Comparison of ENCODE assay signal across 1 cellular context in genomic region chr15:80317389-80318169, GRCh38.
TF ChIP-seq lines count a peak whose summit lies in the region.

No MANE protein-coding gene starts in this region.

TF ChIP-seq in GM12878, 131 proteins besides CTCF, POLR2A, EP300 and RAD21 (continued from another document):
- TF ChIP-seq HSF1 (IDR thresholded peaks at IDR 0.05; ENCODE audit: low read depth, low read length), result no peak
- TF ChIP-seq RUNX3 (IDR thresholded peaks at IDR 0.05; ENCODE audit: low read length), result no peak
- TF ChIP-seq, protein P1, sequence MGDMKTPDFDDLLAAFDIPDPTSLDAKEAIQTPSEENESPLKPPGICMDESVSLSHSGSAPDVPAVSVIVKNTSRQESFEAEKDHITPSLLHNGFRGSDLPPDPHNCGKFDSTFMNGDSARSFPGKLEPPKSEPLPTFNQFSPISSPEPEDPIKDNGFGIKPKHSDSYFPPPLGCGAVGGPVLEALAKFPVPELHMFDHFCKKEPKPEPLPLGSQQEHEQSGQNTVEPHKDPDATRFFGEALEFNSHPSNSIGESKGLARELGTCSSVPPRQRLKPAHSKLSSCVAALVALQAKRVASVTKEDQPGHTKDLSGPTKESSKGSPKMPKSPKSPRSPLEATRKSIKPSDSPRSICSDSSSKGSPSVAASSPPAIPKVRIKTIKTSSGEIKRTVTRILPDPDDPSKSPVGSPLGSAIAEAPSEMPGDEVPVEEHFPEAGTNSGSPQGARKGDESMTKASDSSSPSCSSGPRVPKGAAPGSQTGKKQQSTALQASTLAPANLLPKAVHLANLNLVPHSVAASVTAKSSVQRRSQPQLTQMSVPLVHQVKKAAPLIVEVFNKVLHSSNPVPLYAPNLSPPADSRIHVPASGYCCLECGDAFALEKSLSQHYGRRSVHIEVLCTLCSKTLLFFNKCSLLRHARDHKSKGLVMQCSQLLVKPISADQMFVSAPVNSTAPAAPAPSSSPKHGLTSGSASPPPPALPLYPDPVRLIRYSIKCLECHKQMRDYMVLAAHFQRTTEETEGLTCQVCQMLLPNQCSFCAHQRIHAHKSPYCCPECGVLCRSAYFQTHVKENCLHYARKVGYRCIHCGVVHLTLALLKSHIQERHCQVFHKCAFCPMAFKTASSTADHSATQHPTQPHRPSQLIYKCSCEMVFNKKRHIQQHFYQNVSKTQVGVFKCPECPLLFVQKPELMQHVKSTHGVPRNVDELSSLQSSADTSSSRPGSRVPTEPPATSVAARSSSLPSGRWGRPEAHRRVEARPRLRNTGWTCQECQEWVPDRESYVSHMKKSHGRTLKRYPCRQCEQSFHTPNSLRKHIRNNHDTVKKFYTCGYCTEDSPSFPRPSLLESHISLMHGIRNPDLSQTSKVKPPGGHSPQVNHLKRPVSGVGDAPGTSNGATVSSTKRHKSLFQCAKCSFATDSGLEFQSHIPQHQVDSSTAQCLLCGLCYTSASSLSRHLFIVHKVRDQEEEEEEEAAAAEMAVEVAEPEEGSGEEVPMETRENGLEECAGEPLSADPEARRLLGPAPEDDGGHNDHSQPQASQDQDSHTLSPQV (IDR thresholded peaks at IDR 0.05), result no peak
